16 cellular contexts compared by ENCODE assay signal in genomic region chr1:94329276-94329675, GRCh38.
"Had no signal": no experiment of that assay in that cellular context is flagged by ENCODE, and none has a peak within 500 bp of the region (broad histone marks: within the 10 kb centered on the region; RNA-seq: fewer than 3 reads in every experiment).

No MANE protein-coding gene starts in this region.

- H3K4me3 ChIP-seq: ascending aorta, breast epithelium, lower lobe of right lung, psoas muscle, sigmoid colon, thyroid gland had no signal

- H3K4me3 Mint-ChIP-seq: activated naive CD4-positive, alpha-beta T cell treated with anti-CD3 and anti-CD28 coated beads, Interleukin-2, amount 10 ng/mL, durations not matched to agents 7 days and 5 days; activated T-helper 17 cell treated with anti-CD3 and anti-CD28 coated beads, Interleukin-2, amount 50 U/mL, for 72 hours; dendritic cell treated with granulocyte-macrophage colony-stimulating factor and Interleukin-4, amounts not matched to agents 40 ng/mL and 50 ng/mL, for 4 days; immature natural killer cell; stimulated activated effector memory CD8-positive, alpha-beta T cell treated with anti-CD3 and anti-CD28 coated beads, Interleukin-12 subunit alpha, Interleukin-12 subunit beta, amount 100 ng/mL, for 72 hours had no signal

- H3K27ac ChIP-seq: ascending aorta, breast epithelium, psoas muscle, sigmoid colon had no signal

- H3K4me1 Mint-ChIP-seq: activated naive CD4-positive, alpha-beta T cell treated with anti-CD3 and anti-CD28 coated beads, Interleukin-2, amount 10 ng/mL, durations not matched to agents 7 days and 5 days; immature natural killer cell had no signal

- H3K27ac Mint-ChIP-seq: activated naive CD4-positive, alpha-beta T cell treated with anti-CD3 and anti-CD28 coated beads, Interleukin-2, amount 10 ng/mL, durations not matched to agents 7 days and 5 days; activated T-helper 17 cell treated with anti-CD3 and anti-CD28 coated beads, Interleukin-2, amount 50 U/mL, for 72 hours; dendritic cell treated with granulocyte-macrophage colony-stimulating factor and Interleukin-4, amounts not matched to agents 40 ng/mL and 50 ng/mL, for 4 days; immature natural killer cell; stimulated activated effector memory CD8-positive, alpha-beta T cell treated with anti-CD3 and anti-CD28 coated beads, Interleukin-12 subunit alpha, Interleukin-12 subunit beta, amount 100 ng/mL, for 72 hours had no signal

- ATAC-seq: activated T-helper 17 cell treated with anti-CD3 and anti-CD28 coated beads, Interleukin-2, amount 50 U/mL, for 72 hours; psoas muscle; stimulated activated effector memory CD8-positive, alpha-beta T cell treated with anti-CD3 and anti-CD28 coated beads, Interleukin-12 subunit alpha, Interleukin-12 subunit beta, amount 100 ng/mL, for 72 hours had no signal

- H3K9me3 Mint-ChIP-seq: activated naive CD4-positive, alpha-beta T cell treated with anti-CD3 and anti-CD28 coated beads, Interleukin-2, amount 10 ng/mL, durations not matched to agents 7 days and 5 days; activated T-helper 17 cell treated with anti-CD3 and anti-CD28 coated beads, Interleukin-2, amount 50 U/mL, for 72 hours; dendritic cell treated with granulocyte-macrophage colony-stimulating factor and Interleukin-4, amounts not matched to agents 40 ng/mL and 50 ng/mL, for 4 days; immature natural killer cell; stimulated activated effector memory CD8-positive, alpha-beta T cell treated with anti-CD3 and anti-CD28 coated beads, Interleukin-12 subunit alpha, Interleukin-12 subunit beta, amount 100 ng/mL, for 72 hours had no signal

- H3K27me3 ChIP-seq: ascending aorta, breast epithelium, sigmoid colon, thyroid gland had no signal

- DNase-seq: activated CD4-positive, CD25-positive, alpha-beta regulatory T cell treated with anti-CD3 and anti-CD28 coated beads, Interleukin-2, amount 50 U/mL, for 72 hours; activated naive CD4-positive, alpha-beta T cell treated with anti-CD3 and anti-CD28 coated beads, Interleukin-2, amount 10 ng/mL, durations not matched to agents 7 days and 5 days; activated T-cell treated with anti-CD3 and anti-CD28 coated beads for 4 hours; effector memory CD4-positive, alpha-beta T cell; immature natural killer cell; lower lobe of right lung; midbrain; psoas muscle; sigmoid colon; stimulated activated CD4-positive, alpha-beta T cell treated with anti-CD3 and anti-CD28 coated beads, Interleukin-12 subunit alpha, Interleukin-12 subunit beta, amount 100 ng/mL, for 4 hours; thyroid gland had no signal

- H3K9me3 ChIP-seq: ascending aorta, breast epithelium, lower lobe of right lung, psoas muscle, sigmoid colon, thyroid gland had no signal

- H3K36me3 ChIP-seq: ascending aorta, breast epithelium, lower lobe of right lung, sigmoid colon, thyroid gland had no signal

- H3K36me3 Mint-ChIP-seq: activated naive CD4-positive, alpha-beta T cell treated with anti-CD3 and anti-CD28 coated beads, Interleukin-2, amount 10 ng/mL, durations not matched to agents 7 days and 5 days; immature natural killer cell had no signal
